In the genomic region with DNA sequence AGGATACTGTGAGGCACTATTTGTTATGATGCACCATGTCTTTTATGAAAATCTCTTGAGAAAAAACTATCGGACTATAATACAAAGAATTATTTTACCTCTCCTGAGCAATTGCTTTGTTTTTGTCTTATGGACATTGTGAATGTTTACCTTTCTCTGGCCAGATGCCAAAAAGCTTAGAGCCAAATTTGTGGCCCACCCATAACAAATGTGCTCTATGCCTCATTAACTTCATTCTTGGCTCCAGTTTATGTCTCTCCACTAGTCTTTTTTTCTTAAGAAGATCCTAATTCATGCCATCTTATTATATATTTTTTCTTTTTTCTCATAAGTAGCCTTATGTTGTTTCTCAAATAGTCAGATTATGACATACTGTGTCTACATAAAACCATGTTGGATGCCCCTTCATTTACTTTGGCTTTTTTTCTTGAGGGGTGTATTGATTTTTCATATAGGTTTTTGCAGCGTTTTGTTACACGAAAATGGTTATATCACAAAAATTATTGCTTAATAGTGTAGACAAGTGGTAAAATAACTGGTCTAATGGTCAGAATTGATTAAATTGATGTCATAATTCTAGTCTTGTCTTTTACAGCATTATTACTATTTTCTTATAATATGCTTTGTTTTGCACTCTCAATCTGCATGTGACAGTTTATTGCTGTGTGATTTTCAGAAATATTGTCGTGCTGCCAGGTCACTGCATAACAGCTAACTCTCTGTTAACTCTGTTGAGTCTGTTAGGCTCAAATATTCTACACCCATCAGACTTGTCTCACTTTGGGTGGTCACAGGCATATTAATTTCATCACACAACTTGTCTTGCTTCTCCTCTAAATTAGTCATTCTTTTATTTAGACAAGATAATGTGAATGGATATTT, we compare ENCODE assay signal across 1 cellular context.
TF ChIP-seq lines count a peak whose summit lies in the region.

No MANE protein-coding gene starts in this region.

TF ChIP-seq in K562, 482 proteins besides CTCF, POLR2A, EP300 and RAD21:
- TF ChIP-seq ASH1L (IDR thresholded peaks at IDR 0.05; ENCODE audit: borderline replicate concordance, low read depth, partially characterized antibody): no peak
- no peak for TF ChIP-seq TAL1 (IDR thresholded peaks at IDR 0.05)
- no peak for TF ChIP-seq ZNF41 (CRISPR knock-in tag; conservative IDR thresholded peaks at IDR 0.05)
- TF ChIP-seq NFIX (CRISPR knock-in tag; IDR thresholded peaks at IDR 0.05; ENCODE audit: low read depth): peak; percentile 35; the same call in 1 of the 2 replicates
- peak; percentile 75 for TF ChIP-seq NFIC (IDR thresholded peaks at IDR 0.05)
- no peak for TF ChIP-seq RFX7 (CRISPR knock-in tag; IDR thresholded peaks at IDR 0.05)
- no peak for TF ChIP-seq PYGO2 (tag; IDR thresholded peaks at IDR 0.05)
